In genomic region chr1:33338495-33339211, GRCh38 we compare ENCODE assay signal across 9 cellular contexts. TPM values are rescaled to one million over a fixed set of nuclear protein-coding genes. Genes with fewer than 3 reads are reported as not detected.
DNase-seq lines count a peak whose midpoint lies in the region; ATAC-seq and TF ChIP-seq lines count a peak whose summit lies in the region.
"Had no signal": no experiment of that assay in that cellular context is flagged by ENCODE, and none has a peak within 500 bp of the region (broad histone marks: within the 10 kb centered on the region; RNA-seq: fewer than 3 reads in every experiment).

No MANE protein-coding gene starts in this region.

- H3K27me3 ChIP-seq in left lung (no peaks in the 10 kb centered on the region), thoracic aorta (replicated peaks; ENCODE audit: insufficient read depth) (no peaks in the 10 kb centered on the region)
- no peaks in the 10 kb centered on the region for H3K27me3 ChIP-seq in CD8-positive, alpha-beta memory T cell (ENCODE audit: insufficient read depth, low read length, poor library complexity, severe bottlenecking)

- H3K4me1 ChIP-seq in left lung (peaks cover 70 to 100% of the 10 kb centered on the region in 2 donors), thoracic aorta (ENCODE audit: control insufficient read depth in 1 of 2, low read depth in 2 of 2) (peaks cover 96 to 100% of the 10 kb centered on the region in 2 donors)
- peaks cover 15% of the 10 kb centered on the region for H3K4me1 ChIP-seq in CD8-positive, alpha-beta memory T cell (ENCODE audit: insufficient read depth, low read length)

- POLR2A ChIA-PET in CD8-positive, alpha-beta memory T cell (lab: Charles Lee): no interaction called here

- no peaks in the 10 kb centered on the region for H3K9me3 Mint-ChIP-seq in CD8-positive, alpha-beta memory T cell

- DNase-seq in MV-4-11 (lab: John Stamatoyannopoulos, UW) (peak; percentile 92), cerebellar cortex (ENCODE audit: low spot score) (peak; percentile 86), left lung (peak in 1 of 2 donors; percentile 63), thoracic aorta (ENCODE audit: low spot score) (no peak), A172 (ENCODE audit: low spot score) (no peak), NCI-H510A (lab: John Stamatoyannopoulos, UW) (no peak)
- DNase-seq in CD8-positive, alpha-beta memory T cell: no peak
- DNase-seq in activated T-cell treated with anti-CD3 and anti-CD28 coated beads, Interleukin-2, amount 50 U/mL, for 1 hour: no peak

- CTCF ChIA-PET in CD8-positive, alpha-beta memory T cell (lab: Charles Lee): no interaction called here

- H3K27me3 Mint-ChIP-seq in CD8-positive, alpha-beta memory T cell: no peaks in the 10 kb centered on the region

- intact Hi-C loops in left lung (cut with DNase I): no loop called here

- peak overlapping the region; percentile 83 to 97 for H3K27ac ChIP-seq in left lung
- H3K27ac ChIP-seq in thoracic aorta: peak overlapping the region; percentile 95
- H3K27ac ChIP-seq in CD8-positive, alpha-beta memory T cell (ENCODE audit: low read depth, low read length): no peak overlapping the region
- H3K27ac ChIP-seq: KMS-11 had no signal

- ATAC-seq in left lung (peak; percentile 56), thoracic aorta (ENCODE audit: insufficient number of reproducible peaks, low FRiP score, low read depth) (peak; percentile 54)

- H3K36me3 ChIP-seq in left lung (peaks cover 0 to 38% of the 10 kb centered on the region in 2 donors), thoracic aorta (peaks cover 5% of the 10 kb centered on the region)
- H3K36me3 ChIP-seq in CD8-positive, alpha-beta memory T cell (ENCODE audit: insufficient read depth, low read length): no peaks in the 10 kb centered on the region

- no peak for TF ChIP-seq CTCF in left lung (IDR thresholded peaks at IDR 0.05)
- no peak for TF ChIP-seq CTCF in thoracic aorta (IDR thresholded peaks at IDR 0.05)

- H3K27ac Mint-ChIP-seq in CD8-positive, alpha-beta memory T cell: peak overlapping the region in 1 of 8 donors; percentile 44

- H3K4me3 ChIP-seq in left lung (peak overlapping the region in 1 of 2 donors; percentile 21), thoracic aorta (peak overlapping the region; percentile 56)
- H3K4me3 ChIP-seq in CD8-positive, alpha-beta memory T cell (ENCODE audit: low read length): no peak overlapping the region

- peak overlapping the region in 1 of 7 donors; percentile 11 for H3K4me3 Mint-ChIP-seq in CD8-positive, alpha-beta memory T cell

- no peaks in the 10 kb centered on the region for H3K9me3 ChIP-seq in left lung
- no peaks in the 10 kb centered on the region for H3K9me3 ChIP-seq in thoracic aorta
- no peaks in the 10 kb centered on the region for H3K9me3 ChIP-seq in CD8-positive, alpha-beta memory T cell (ENCODE audit: low read length)

- H3K36me3 Mint-ChIP-seq in CD8-positive, alpha-beta memory T cell: peaks cover 4 to 41% (median 5%) of the 10 kb centered on the region in 3 donors

- peaks cover 36 to 72% (median 71%) of the 10 kb centered on the region in 3 donors for H3K4me1 Mint-ChIP-seq in CD8-positive, alpha-beta memory T cell

RNA-seq across cellular contexts. Expression of gene A3GALT2, which starts 17.8 kb away (rescaled TPM):
- not detected for total RNA-seq in left lung
- total RNA-seq in thoracic aorta: under 1 TPM; 0.54 to 0.71 TPM
- total RNA-seq in A172 (2014; rRNA removed; shearing (Covaris generic)): not detected in 2 replicates
- not detected for total RNA-seq in CD8-positive, alpha-beta memory T cell
- not detected for polyA plus RNA-seq in CD8-positive, alpha-beta memory T cell

Comparison
In these comparisons a context has a peak if more than half of its experiments do, and no peak if none do; other contexts are left out.
1. DNase-seq: peak in MV-4-11 (single experiment) and cerebellar cortex (single experiment); none in thoracic aorta (single experiment), A172 (single experiment), CD8-positive, alpha-beta memory T cell (0 of 5), NCI-H510A (single experiment) and activated T-cell treated with anti-CD3 and anti-CD28 coated beads, Interleukin-2, amount 50 U/mL, for 1 hour (single experiment).